14 cellular contexts compared by ENCODE assay signal in the genomic region with DNA sequence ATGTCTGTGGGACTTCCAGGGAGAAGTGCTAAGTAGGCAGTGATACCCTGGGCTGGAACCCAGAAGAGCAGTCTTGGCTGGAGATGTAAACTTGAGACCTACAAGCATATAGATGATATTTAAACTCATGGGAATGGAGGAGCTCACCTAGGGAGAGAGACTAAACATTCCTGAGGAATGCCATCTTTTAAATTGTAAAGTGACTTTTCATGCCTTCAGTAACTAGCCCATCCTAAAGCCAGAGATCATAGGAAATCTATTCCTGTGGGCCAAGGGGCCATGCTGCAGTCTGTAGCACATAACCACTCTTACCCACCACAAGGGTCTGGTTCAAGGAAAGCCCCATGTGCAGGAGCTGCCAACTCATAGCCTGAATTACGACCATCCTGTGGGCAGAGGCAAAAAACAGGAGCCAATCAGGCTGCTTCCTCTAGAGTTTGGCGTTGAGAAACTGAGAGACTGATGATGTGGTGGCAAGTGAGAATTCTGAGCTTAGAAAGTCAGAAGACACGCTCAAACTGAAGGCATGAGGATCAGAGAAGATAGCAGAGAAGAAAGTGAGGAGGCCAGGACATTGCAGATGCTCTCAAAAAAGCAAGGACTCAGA. TPM values are rescaled to one million over a fixed set of nuclear protein-coding genes. Genes with fewer than 3 reads are reported as not detected.
DNase-seq lines count a peak whose midpoint lies in the region; ATAC-seq and TF ChIP-seq lines count a peak whose summit lies in the region.
"Had no signal": no experiment of that assay in that cellular context is flagged by ENCODE, and none has a peak within 500 bp of the region (broad histone marks: within the 10 kb centered on the region; RNA-seq: fewer than 3 reads in every experiment).

No MANE protein-coding gene starts in this region.

- H3K9me3 ChIP-seq in MM.1S (replicated peaks; ENCODE audit: insufficient read depth, low read length), result no peaks in the 10 kb centered on the region
- H3K9me3 ChIP-seq: adrenal gland, psoas muscle, uterus had no signal

- no peak overlapping the region for H3K9ac ChIP-seq in MM.1S (ENCODE audit: low read length)

- H3K27me3 ChIP-seq in MM.1S (replicated peaks; ENCODE audit: insufficient read depth, low read length), result no peaks in the 10 kb centered on the region
- H3K27me3 ChIP-seq: adrenal gland, uterus had no signal

- peaks cover 2% of the 10 kb centered on the region for H3K36me3 Mint-ChIP-seq in activated naive CD8-positive, alpha-beta T cell treated with anti-CD3 and anti-CD28 coated beads for 36 hours

- H3K27me3 Mint-ChIP-seq in activated naive CD8-positive, alpha-beta T cell treated with anti-CD3 and anti-CD28 coated beads for 36 hours, result peaks cover 18% of the 10 kb centered on the region

- no peaks in the 10 kb centered on the region for H3F3A ChIP-seq in MM.1S (ENCODE audit: insufficient read depth, low read length)

- peak; percentile 26 for DNase-seq in activated naive CD8-positive, alpha-beta T cell treated with anti-CD3 and anti-CD28 coated beads for 36 hours
- DNase-seq in cerebellar cortex (ENCODE audit: low spot score) (no peak), DMS79 (lab: John Stamatoyannopoulos, UW) (no peak), MM.1S (no peak), mucosa of gallbladder (ENCODE audit: low spot score) (no peak)
- DNase-seq: adrenal gland; NK-92 treated with Interleukin-12 subunit alpha and Interleukin-12 subunit beta, amount 100 ng/mL, for 24 hours; psoas muscle; SHP77; uterus had no signal

- no peaks in the 10 kb centered on the region for H4K20me1 ChIP-seq in MM.1S (ENCODE audit: insufficient read depth, low read length)

- H3K4me1 ChIP-seq in MM.1S (ENCODE audit: low read length), result no peaks in the 10 kb centered on the region
- H3K4me1 ChIP-seq: adrenal gland, psoas muscle had no signal

- H3K4me3 ChIP-seq in MM.1S (ENCODE audit: low read length), result no peak overlapping the region
- H3K4me3 ChIP-seq: adrenal gland, psoas muscle, uterus had no signal

- no peak overlapping the region for H3K4me3 Mint-ChIP-seq in activated naive CD8-positive, alpha-beta T cell treated with anti-CD3 and anti-CD28 coated beads for 36 hours

- no peak overlapping the region for H3K27ac Mint-ChIP-seq in activated naive CD8-positive, alpha-beta T cell treated with anti-CD3 and anti-CD28 coated beads for 36 hours

- H3K4me1 Mint-ChIP-seq in activated naive CD8-positive, alpha-beta T cell treated with anti-CD3 and anti-CD28 coated beads for 36 hours, result peaks cover 15% of the 10 kb centered on the region

- H3K79me2 ChIP-seq in MM.1S (ENCODE audit: low read length), result no peaks in the 10 kb centered on the region

- no peak for TF ChIP-seq CTCF in MM.1S (IDR thresholded peaks at IDR 0.05; ENCODE audit: low read length)

- no peaks in the 10 kb centered on the region for H3K36me3 ChIP-seq in MM.1S (replicated peaks; ENCODE audit: insufficient read depth, low read length)
- H3K36me3 ChIP-seq: adrenal gland, uterus had no signal

- no peak overlapping the region for H3K4me2 ChIP-seq in MM.1S (ENCODE audit: low read depth, low read length)

- no peaks in the 10 kb centered on the region for H3K9me2 ChIP-seq in MM.1S (replicated peaks; ENCODE audit: insufficient read depth, low read length)

- H2AFZ ChIP-seq in MM.1S (ENCODE audit: low read length), result no peak overlapping the region

- ATAC-seq in GM18498 (IDR thresholded peaks at IDR 0.05; ENCODE audit: unreplicated experiment) (peak; percentile 84), GM19452 (IDR thresholded peaks at IDR 0.05; ENCODE audit: unreplicated experiment) (peak; percentile 69), HG02981 (IDR thresholded peaks at IDR 0.05; ENCODE audit: unreplicated experiment) (peak; percentile 75)
- ATAC-seq: esophagus mucosa had no signal

- peaks cover 2% of the 10 kb centered on the region for H3K9me3 Mint-ChIP-seq in activated naive CD8-positive, alpha-beta T cell treated with anti-CD3 and anti-CD28 coated beads for 36 hours

- H3K27ac ChIP-seq in MM.1S (ENCODE audit: low read length), result no peak overlapping the region
- H3K27ac ChIP-seq: adrenal gland, psoas muscle, uterus had no signal

RNA-seq across cellular contexts. Expression of a gene that starts 37.5 kb away (rescaled TPM):
- 1 to 10 TPM; 1.6 to 2.3 TPM for total RNA-seq in activated naive CD8-positive, alpha-beta T cell treated with anti-CD3 and anti-CD28 coated beads for 36 hours
- 176 TPM for total RNA-seq in mucosa of gallbladder

Comparison
In these comparisons a context has a peak if more than half of its experiments do, and no peak if none do; other contexts are left out.
1. RNA of a gene that starts 37.5 kb away (total RNA-seq): 176 TPM in mucosa of gallbladder (single experiment); 1.6 to 2.3 TPM in activated naive CD8-positive, alpha-beta T cell treated with anti-CD3 and anti-CD28 coated beads for 36 hours; every median in the first group is over 10 times any median in the second.
2. Peak in every context shown above with its lines, with median percentiles within 50 percentile points of each other: ATAC-seq.